In genomic region chr7:38731195-38731594, GRCh38 we compare ENCODE assay signal across 28 cellular contexts.
DNase-seq lines count a peak whose midpoint lies in the region; ATAC-seq and TF ChIP-seq lines count a peak whose summit lies in the region.
"Had no signal": no experiment of that assay in that cellular context is flagged by ENCODE, and none has a peak within 500 bp of the region (broad histone marks: within the 10 kb centered on the region; RNA-seq: fewer than 3 reads in every experiment).

No MANE protein-coding gene starts in this region.

- intact Hi-C loops in cardiac septum (cut with DNase I) = no loop called here

- no peaks in the 10 kb centered on the region for H3K9me3 Mint-ChIP-seq in stimulated activated naive CD8-positive, alpha-beta T cell treated with anti-CD3 and anti-CD28 coated beads, Interleukin-15, amount 100 ng/mL, for 72 hours
- H3K9me3 Mint-ChIP-seq: activated naive CD8-positive, alpha-beta T cell treated with anti-CD3 and anti-CD28 coated beads, Interleukin-2, amount 10 ng/mL, durations not matched to agents 7 days and 5 days; activated T-helper 2 cell treated with anti-CD3 and anti-CD28 coated beads, Interferon-gamma antibody, Interleukin-2, Interleukin-4, amounts not matched to agents 10 μg/mL and 5 μg/mL and 100 μg/mL, durations not matched to agents 14 hours and 24 hours and 36 hours; CD4-positive, alpha-beta memory T cell; stimulated activated effector memory CD8-positive, alpha-beta T cell treated with anti-CD3 and anti-CD28 coated beads, Interleukin-12 subunit alpha, Interleukin-12 subunit beta, amount 100 ng/mL, for 72 hours had no signal

- no peak for TF ChIP-seq CTCF in astrocyte of the spinal cord (IDR thresholded peaks at IDR 0.05; ENCODE audit: low read depth, low read length)

- H3K4me1 Mint-ChIP-seq in stimulated activated naive CD8-positive, alpha-beta T cell treated with anti-CD3 and anti-CD28 coated beads, Interleukin-15, amount 100 ng/mL, for 72 hours = no peaks in the 10 kb centered on the region
- H3K4me1 Mint-ChIP-seq: activated naive CD8-positive, alpha-beta T cell treated with anti-CD3 and anti-CD28 coated beads, Interleukin-2, amount 10 ng/mL, durations not matched to agents 7 days and 5 days; CD4-positive, alpha-beta memory T cell; stimulated activated effector memory CD8-positive, alpha-beta T cell treated with anti-CD3 and anti-CD28 coated beads, Interleukin-12 subunit alpha, Interleukin-12 subunit beta, amount 100 ng/mL, for 72 hours had no signal

- H3K4me3 Mint-ChIP-seq in stimulated activated naive CD8-positive, alpha-beta T cell treated with anti-CD3 and anti-CD28 coated beads, Interleukin-15, amount 100 ng/mL, for 72 hours = no peak overlapping the region
- H3K4me3 Mint-ChIP-seq: activated naive CD8-positive, alpha-beta T cell treated with anti-CD3 and anti-CD28 coated beads, Interleukin-2, amount 10 ng/mL, durations not matched to agents 7 days and 5 days; CD4-positive, alpha-beta memory T cell; stimulated activated effector memory CD8-positive, alpha-beta T cell treated with anti-CD3 and anti-CD28 coated beads, Interleukin-12 subunit alpha, Interleukin-12 subunit beta, amount 100 ng/mL, for 72 hours; T-helper 17 cell had no signal

- no peak for ATAC-seq in stimulated activated naive CD8-positive, alpha-beta T cell treated with anti-CD3 and anti-CD28 coated beads, Interleukin-15, amount 100 ng/mL, for 72 hours
- ATAC-seq: gastrocnemius medialis; GM12878; stimulated activated effector memory CD8-positive, alpha-beta T cell treated with anti-CD3 and anti-CD28 coated beads, Interleukin-12 subunit alpha, Interleukin-12 subunit beta, amount 100 ng/mL, for 72 hours; T-helper 17 cell had no signal

- peak; percentile 34 for DNase-seq in AG20443 (ENCODE audit: low spot score)
- peak; percentile 17 for DNase-seq in HT1080 (ENCODE audit: low read depth)
- peak; percentile 22 for DNase-seq in astrocyte of the spinal cord (ENCODE audit: low read depth, low spot score)
- DNase-seq in kidney tubule cell (ENCODE audit: low spot score) = peak; percentile 62
- DNase-seq in DMS79 treated with DMSO at 0.1 percent for 48 hours (lab: John Stamatoyannopoulos, UW) = no peak
- no peak for DNase-seq in activated CD8-positive, alpha-beta memory T cell treated with anti-CD3 and anti-CD28 coated beads, Interleukin-2, amount 50 U/mL, for 4 hours
- DNase-seq in cardiac septum (ENCODE audit: low spot score) = no peak
- DNase-seq in stimulated activated naive CD8-positive, alpha-beta T cell treated with anti-CD3 and anti-CD28 coated beads, Interleukin-15, amount 100 ng/mL, for 72 hours = no peak
- DNase-seq: activated CD4-positive, alpha-beta T cell treated with anti-CD3 and anti-CD28 coated beads for 4 hours; activated naive CD8-positive, alpha-beta T cell treated with anti-CD3 and anti-CD28 coated beads, Interleukin-2, amount 10 ng/mL, durations not matched to agents 7 days and 5 days; CD4-positive, alpha-beta memory T cell; central memory CD4-positive, alpha-beta T cell; dorsolateral prefrontal cortex; gastrocnemius medialis; NCI-H1105 treated with DMSO at 0.1 percent for 48 hours; NCI-H2081 treated with DMSO at 0.1 percent for 48 hours; NCI-H446 treated with DMSO at 0.1 percent for 48 hours; PC-9; small intestine; stimulated activated CD4-positive, alpha-beta T cell treated with anti-CD3 and anti-CD28 coated beads, Interleukin-2, amount 100 ng/mL, for 24 hours; T-helper 17 cell had no signal

- H3K27ac Mint-ChIP-seq in stimulated activated naive CD8-positive, alpha-beta T cell treated with anti-CD3 and anti-CD28 coated beads, Interleukin-15, amount 100 ng/mL, for 72 hours = no peak overlapping the region
- H3K27ac Mint-ChIP-seq: activated naive CD8-positive, alpha-beta T cell treated with anti-CD3 and anti-CD28 coated beads, Interleukin-2, amount 10 ng/mL, durations not matched to agents 7 days and 5 days; activated T-helper 2 cell treated with anti-CD3 and anti-CD28 coated beads, Interferon-gamma antibody, Interleukin-2, Interleukin-4, amounts not matched to agents 10 μg/mL and 5 μg/mL and 100 μg/mL, durations not matched to agents 14 hours and 24 hours and 36 hours; CD4-positive, alpha-beta memory T cell; stimulated activated effector memory CD8-positive, alpha-beta T cell treated with anti-CD3 and anti-CD28 coated beads, Interleukin-12 subunit alpha, Interleukin-12 subunit beta, amount 100 ng/mL, for 72 hours; T-helper 17 cell had no signal

- H3K27me3 Mint-ChIP-seq in stimulated activated naive CD8-positive, alpha-beta T cell treated with anti-CD3 and anti-CD28 coated beads, Interleukin-15, amount 100 ng/mL, for 72 hours = no peaks in the 10 kb centered on the region
- H3K27me3 Mint-ChIP-seq: activated naive CD8-positive, alpha-beta T cell treated with anti-CD3 and anti-CD28 coated beads, Interleukin-2, amount 10 ng/mL, durations not matched to agents 7 days and 5 days; CD4-positive, alpha-beta memory T cell; T-helper 17 cell had no signal

- in situ Hi-C loops in astrocyte of the spinal cord (cut with HindIII; ENCODE audit: low sequenced_read_pairs) = no loop called here

- no peak overlapping the region for H3K4me3 ChIP-seq in astrocyte of the spinal cord (ENCODE audit: low read depth, low read length)
- H3K4me3 ChIP-seq: dorsolateral prefrontal cortex, gastrocnemius medialis, GM12878, lung, PC-9, SJSA1, suprapubic skin, vagina had no signal

Comparison
In these comparisons a context has a peak if more than half of its experiments do, and no peak if none do; other contexts are left out.
1. DNase-seq: peak in AG20443 (single experiment), HT1080 (single experiment), astrocyte of the spinal cord (single experiment) and kidney tubule cell (single experiment); none in DMS79 treated with DMSO at 0.1 percent for 48 hours (single experiment), activated CD8-positive, alpha-beta memory T cell treated with anti-CD3 and anti-CD28 coated beads, Interleukin-2, amount 50 U/mL, for 4 hours (single experiment), cardiac septum (single experiment) and stimulated activated naive CD8-positive, alpha-beta T cell treated with anti-CD3 and anti-CD28 coated beads, Interleukin-15, amount 100 ng/mL, for 72 hours (0 of 2).